ENCODE assay signal across 12 cellular contexts in the genomic region with DNA sequence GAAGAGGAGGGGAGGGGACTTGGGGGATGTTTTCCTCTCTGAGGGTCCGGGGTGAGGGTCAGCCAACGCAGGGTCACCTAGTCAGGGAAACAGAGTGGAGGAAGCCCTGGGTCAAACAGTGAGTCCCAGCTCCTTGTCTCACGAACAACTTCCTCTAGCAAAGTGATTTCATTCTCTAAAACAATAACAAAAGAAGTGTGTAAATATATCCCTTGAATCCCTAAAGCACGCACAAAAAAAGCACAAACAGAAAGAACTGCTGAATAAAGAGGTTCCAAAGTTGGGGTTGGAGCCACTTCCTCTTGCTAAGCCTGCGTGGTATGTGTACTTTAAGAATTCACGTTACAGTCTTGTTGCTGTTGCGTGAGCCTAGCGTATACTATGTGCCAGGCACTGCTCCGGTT. TPM values are rescaled to one million over a fixed set of nuclear protein-coding genes. Genes with fewer than 3 reads are reported as not detected.
DNase-seq lines count a peak whose midpoint lies in the region; ATAC-seq and TF ChIP-seq lines count a peak whose summit lies in the region.
"Had no signal": no experiment of that assay in that cellular context is flagged by ENCODE, and none has a peak within 500 bp of the region (broad histone marks: within the 10 kb centered on the region; RNA-seq: fewer than 3 reads in every experiment).

No MANE protein-coding gene starts in this region.

- H3K9me3 Mint-ChIP-seq in endodermal cell, result no peaks in the 10 kb centered on the region
- H3K9me3 Mint-ChIP-seq: T-cell had no signal

- H3K36me3 ChIP-seq in endodermal cell (ENCODE audit: control insufficient read depth, insufficient read depth, low read length) (no peaks in the 10 kb centered on the region), mesodermal cell (ENCODE audit: control insufficient read depth, insufficient read depth, low read length) (no peaks in the 10 kb centered on the region), thyroid gland (no peaks in the 10 kb centered on the region)

- no peak overlapping the region for H3K27ac ChIP-seq in endodermal cell (ENCODE audit: low read depth, low read length)
- peak overlapping the region; percentile 39 for H3K27ac ChIP-seq in mesodermal cell (ENCODE audit: low read depth, low read length, severe bottlenecking)
- H3K27ac ChIP-seq in thyroid gland, result peak overlapping the region in 2 of 3 donors; percentile 45 to 73
- H3K27ac ChIP-seq: 22Rv1 had no signal

- H3K4me3 ChIP-seq in endodermal cell (ENCODE audit: low read length) (no peak overlapping the region), mesodermal cell (ENCODE audit: extremely low read depth, insufficient read depth, low read length, poor library complexity, severe bottlenecking) (no peak overlapping the region), thyroid gland (replicated peaks in 1 of 3) (no peak overlapping the region)

- TF ChIP-seq CTCF in endodermal cell (conservative IDR thresholded peaks at IDR 0.05), result no peak
- TF ChIP-seq CTCF in thyroid gland (IDR thresholded peaks at IDR 0.05), result no peak

- WGBS in endodermal cell (ENCODE audit: insufficient coverage in 1 of 2, insufficient read length in 1 of 2), 2 experiments, result 85 to 97% methylated on average over 6 to 8 of the region's 9 CpGs
- 93 to 95% methylated on average over 6 to 7 of the region's 9 CpGs for WGBS in mesodermal cell (ENCODE audit: insufficient coverage in 2 of 2), 2 experiments
- 13 to 19% methylated on average over 9 of the region's 9 CpGs for WGBS in thyroid gland, 2 donors

- H3K27me3 Mint-ChIP-seq in endodermal cell (ENCODE audit: insufficient read depth), result peaks cover 5% of the 10 kb centered on the region

- peak; percentile 15 to 56 for DNase-seq in NOMO-1 (lab: John Stamatoyannopoulos, UW; ENCODE audit: unreplicated experiment in 2 of 2)
- no peak for DNase-seq in NOMO-1 treated with dmso at 0.1 percent for 144 hours (lab: John Stamatoyannopoulos, UW; ENCODE audit: unreplicated experiment)
- no peak for DNase-seq in endodermal cell
- no peak for DNase-seq in thyroid gland
- no peak for DNase-seq in NCI-H1092 treated with DMSO at 0.1 percent for 48 hours (lab: John Stamatoyannopoulos, UW)
- no peak for DNase-seq in DMS79 (lab: John Stamatoyannopoulos, UW)
- DNase-seq: NCI-H446 treated with DMSO at 0.1 percent for 48 hours, T-cell had no signal

- no peak for ATAC-seq in GM18861 (IDR thresholded peaks at IDR 0.05; ENCODE audit: unreplicated experiment)
- ATAC-seq: T-cell had no signal

- H3K9ac ChIP-seq in endodermal cell (ENCODE audit: extremely low read depth, low read length, poor library complexity, severe bottlenecking), result no peak overlapping the region

- peak overlapping the region; percentile 58 for H3K27ac Mint-ChIP-seq in endodermal cell
- H3K27ac Mint-ChIP-seq: T-cell had no signal

- peaks cover 4% of the 10 kb centered on the region for H3K4me1 Mint-ChIP-seq in endodermal cell

- TF ChIP-seq POLR2A in thyroid gland (IDR thresholded peaks at IDR 0.05), result no peak

- no peaks in the 10 kb centered on the region for H3K36me3 Mint-ChIP-seq in endodermal cell (ENCODE audit: low read depth)
- H3K36me3 Mint-ChIP-seq: T-cell had no signal

- no peaks in the 10 kb centered on the region for H3K27me3 ChIP-seq in endodermal cell (ENCODE audit: control insufficient read depth, insufficient read depth, low read length, poor library complexity, severe bottlenecking)
- H3K27me3 ChIP-seq in thyroid gland, result no peaks in the 10 kb centered on the region

- no peaks in the 10 kb centered on the region for H3K9me3 ChIP-seq in endodermal cell (ENCODE audit: control insufficient read depth, low read length)
- H3K9me3 ChIP-seq in mesodermal cell (ENCODE audit: control insufficient read depth, low read length), result no peaks in the 10 kb centered on the region
- no peaks in the 10 kb centered on the region for H3K9me3 ChIP-seq in thyroid gland

- H3K4me1 ChIP-seq in endodermal cell (ENCODE audit: control insufficient read depth, insufficient read depth, low read length) (no peaks in the 10 kb centered on the region), mesodermal cell (ENCODE audit: control insufficient read depth, insufficient read depth, low read length, poor library complexity, severe bottlenecking) (peaks cover 5% of the 10 kb centered on the region), thyroid gland (peaks cover 0 to 5% of the 10 kb centered on the region in 2 donors)

- intact Hi-C loops in thyroid gland (cut with DNase I), result no loop called here

- no peak overlapping the region for H3K4me3 Mint-ChIP-seq in endodermal cell
- H3K4me3 Mint-ChIP-seq: T-cell had no signal

RNA-seq across cellular contexts. Expression of a gene that starts 1.5 kb away (rescaled TPM):
- total RNA-seq in endodermal cell (not detected), thyroid gland (1 to 10 TPM in 2 of 4 donors, under 1 TPM in 2; 0.11 to 3.8 (median 2.0) TPM)
- polyA plus RNA-seq in endodermal cell (2013, experiment 1 of 2), result not detected
- polyA plus RNA-seq in endodermal cell (2013, experiment 2 of 2), result not detected
- 0.59 TPM for polyA plus RNA-seq in mesodermal cell (2013, experiment 1 of 2)
- polyA plus RNA-seq in mesodermal cell (2013, experiment 2 of 2), result not detected

RNA-seq across cellular contexts. Expression of a gene that starts 18.6 kb away (rescaled TPM):
- total RNA-seq in endodermal cell (10 to 100 TPM; 36.9 to 43.9 TPM), thyroid gland (10 to 100 TPM; 15.2 to 20.1 (median 17.3) TPM)
- 18.1 TPM for polyA plus RNA-seq in endodermal cell (2013, experiment 1 of 2)
- 16.1 TPM for polyA plus RNA-seq in endodermal cell (2013, experiment 2 of 2)
- 12.6 TPM for polyA plus RNA-seq in mesodermal cell (2013, experiment 1 of 2)
- 11.2 TPM for polyA plus RNA-seq in mesodermal cell (2013, experiment 2 of 2)

RNA-seq across cellular contexts. Expression of a gene that starts 20.8 kb away (rescaled TPM):
- under 1 TPM in 1 of 2 donors, not detected in 1; 0.48 TPM for total RNA-seq in endodermal cell
- 1.2 TPM for polyA plus RNA-seq in endodermal cell (2013, experiment 1 of 2)
- 0.37 TPM for polyA plus RNA-seq in endodermal cell (2013, experiment 2 of 2)
- 0.41 TPM for polyA plus RNA-seq in mesodermal cell (2013, experiment 1 of 2)
- polyA plus RNA-seq in mesodermal cell (2013, experiment 2 of 2), result 0.56 TPM
- 1 to 10 TPM; 1.2 to 3.5 (median 1.8) TPM for total RNA-seq in thyroid gland
- total RNA-seq: dermis microvascular lymphatic vessel endothelial cell had no signal

RNA-seq across cellular contexts. Expression of a gene that starts 55.8 kb away (rescaled TPM):
- total RNA-seq in endodermal cell (10 to 100 TPM in 1 of 2 donors, 1 to 10 TPM in 1; 8.7 to 11.5 TPM), thyroid gland (10 to 100 TPM in 1 of 4 donors, 1 to 10 TPM in 3; 4.3 to 10.6 (median 8.2) TPM)
- polyA plus RNA-seq in endodermal cell (2013, experiment 1 of 2), result 14.7 TPM
- 15.5 TPM for polyA plus RNA-seq in endodermal cell (2013, experiment 2 of 2)
- 19.6 TPM for polyA plus RNA-seq in mesodermal cell (2013, experiment 1 of 2)
- 15.4 TPM for polyA plus RNA-seq in mesodermal cell (2013, experiment 2 of 2)

Comparison
In these comparisons a context has a peak if more than half of its experiments do, and no peak if none do; other contexts are left out.
1. DNase-seq: peak in NOMO-1 (2 of 2); none in NOMO-1 treated with dmso at 0.1 percent for 144 hours (single experiment), endodermal cell (single experiment), thyroid gland (0 of 2), NCI-H1092 treated with DMSO at 0.1 percent for 48 hours (single experiment) and DMS79 (single experiment).